ENCODE assay signal across 8 cellular contexts in the genomic region with DNA sequence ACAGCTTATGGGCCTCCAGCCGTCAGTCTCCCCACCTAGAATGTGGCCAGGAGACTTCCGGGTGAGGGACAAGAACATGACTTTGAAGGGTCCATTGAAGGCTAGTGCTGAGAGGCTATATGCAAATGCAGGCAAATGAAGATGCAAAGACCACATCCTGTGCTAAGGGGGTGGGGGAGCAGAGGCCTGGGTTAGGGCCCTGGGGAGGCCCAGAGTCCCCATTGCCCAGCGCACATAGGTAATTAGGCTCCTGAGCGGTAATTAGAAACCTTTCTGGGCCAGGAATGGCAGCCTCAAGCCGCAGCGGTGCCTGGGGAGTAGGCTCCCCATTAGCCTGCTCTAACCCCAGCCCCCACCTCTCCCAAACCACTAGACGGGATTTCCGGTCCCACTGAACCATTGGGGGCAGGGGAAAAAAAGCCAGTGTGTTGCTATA. TPM values are rescaled to one million over a fixed set of nuclear protein-coding genes. Genes with fewer than 3 reads are reported as not detected.
DNase-seq lines count a peak whose midpoint lies in the region; ATAC-seq and TF ChIP-seq lines count a peak whose summit lies in the region.

No MANE protein-coding gene starts in this region.

- H3K4me3 Mint-ChIP-seq in IgD-negative memory B cell: peak overlapping the region; percentile 94 to 98 (median 96)
- H3K4me3 Mint-ChIP-seq in activated T-helper 1 cell treated with anti-CD3 and anti-CD28 coated beads, Interleukin-12 subunit alpha, Interleukin-12 subunit beta, Interleukin-2, Interleukin-4 antibody, amounts not matched to agents 30 ng/mL and 10 ng/mL and 1 ng/mL, durations not matched to agents 14 hours and 24 hours and 36 hours: peak overlapping the region; percentile 86
- peak overlapping the region; percentile 85 to 97 (median 93) for H3K4me3 Mint-ChIP-seq in naive thymus-derived CD8-positive, alpha-beta T cell

- ATAC-seq in heart right ventricle (no peak), Right ventricle myocardium inferior (no peak), HG03571 (IDR thresholded peaks at IDR 0.05; ENCODE audit: unreplicated experiment) (no peak)
- ATAC-seq in naive thymus-derived CD8-positive, alpha-beta T cell: peak; percentile 2 to 11

- intact Hi-C loops in heart right ventricle (cut with DNase I) (loop anchor here in 2 of 10 donors (10.0 kb wide), 2 partner anchors 56 to 416 kb away; a partner anchor contains a TSS), Right ventricle myocardium inferior (cut with DNase I) (loop anchor here (5.0 kb wide), 1 partner anchor 104 kb away; a partner anchor contains a TSS)
- intact Hi-C loops in activated T-helper 1 cell treated with anti-CD3 and anti-CD28 coated beads, Interleukin-12 subunit alpha, Interleukin-12 subunit beta, Interleukin-2, Interleukin-4 antibody, amounts not matched to agents 30 ng/mL and 10 ng/mL and 1 ng/mL, durations not matched to agents 14 hours and 24 hours and 36 hours (cut with micrococcal nuclease): loop anchor here (1.0 to 10.0 kb wide), 5 partner anchors 8 to 836 kb away; a partner anchor contains a TSS

- peak overlapping the region in 4 of 10 donors; percentile 10 to 88 (median 12) for H3K4me3 ChIP-seq in heart right ventricle

- H3K4me1 ChIP-seq in heart right ventricle: peaks cover 55 to 100% (median 99%) of the 10 kb centered on the region in 9 donors

- peaks cover 43 to 65% (median 61%) of the 10 kb centered on the region in 3 donors for H3K4me1 Mint-ChIP-seq in IgD-negative memory B cell
- H3K4me1 Mint-ChIP-seq in activated T-helper 1 cell treated with anti-CD3 and anti-CD28 coated beads, Interleukin-12 subunit alpha, Interleukin-12 subunit beta, Interleukin-2, Interleukin-4 antibody, amounts not matched to agents 30 ng/mL and 10 ng/mL and 1 ng/mL, durations not matched to agents 14 hours and 24 hours and 36 hours (ENCODE audit: low read depth): peaks cover 78% of the 10 kb centered on the region
- peaks cover 44 to 94% (median 86%) of the 10 kb centered on the region in 4 donors for H3K4me1 Mint-ChIP-seq in naive thymus-derived CD8-positive, alpha-beta T cell

- peak overlapping the region; percentile 94 to 100 (median 99) for H3K27ac Mint-ChIP-seq in IgD-negative memory B cell
- H3K27ac Mint-ChIP-seq in activated T-helper 1 cell treated with anti-CD3 and anti-CD28 coated beads, Interleukin-12 subunit alpha, Interleukin-12 subunit beta, Interleukin-2, Interleukin-4 antibody, amounts not matched to agents 30 ng/mL and 10 ng/mL and 1 ng/mL, durations not matched to agents 14 hours and 24 hours and 36 hours: peak overlapping the region; percentile 98
- H3K27ac Mint-ChIP-seq in naive thymus-derived CD8-positive, alpha-beta T cell: peak overlapping the region; percentile 94 to 99 (median 98)

- POLR2A ChIA-PET in naive thymus-derived CD8-positive, alpha-beta T cell (lab: Charles Lee): interaction anchor here (0.6 to 32.7 kb wide), 7 partner anchors 6 to 173 kb away, joined by 3 to 1300 read pairs (median 13); a partner anchor contains a TSS

- no peak for DNase-seq in heart right ventricle
- no peak for DNase-seq in Right ventricle myocardium inferior (ENCODE audit: missing footprints)
- no peak for DNase-seq in activated T-helper 1 cell treated with anti-CD3 and anti-CD28 coated beads, Interleukin-12 subunit alpha, Interleukin-12 subunit beta, Interleukin-2, Interleukin-4 antibody, amounts not matched to agents 30 ng/mL and 10 ng/mL and 1 ng/mL, durations not matched to agents 14 hours and 24 hours and 36 hours (ENCODE audit: low spot score)
- peak in 8 of 10 donors; percentile 44 to 78 (median 65) for DNase-seq in naive thymus-derived CD8-positive, alpha-beta T cell
- DNase-seq in NCI-H128 (lab: John Stamatoyannopoulos, UW; ENCODE audit: unreplicated experiment): no peak
- DNase-seq in NCI-H82 (lab: John Stamatoyannopoulos, UW): no peak

- H3K36me3 Mint-ChIP-seq in IgD-negative memory B cell: peaks cover 14% of the 10 kb centered on the region
- peaks cover 48% of the 10 kb centered on the region for H3K36me3 Mint-ChIP-seq in activated T-helper 1 cell treated with anti-CD3 and anti-CD28 coated beads, Interleukin-12 subunit alpha, Interleukin-12 subunit beta, Interleukin-2, Interleukin-4 antibody, amounts not matched to agents 30 ng/mL and 10 ng/mL and 1 ng/mL, durations not matched to agents 14 hours and 24 hours and 36 hours (ENCODE audit: low read depth)
- peaks cover 0 to 15% (median 0%) of the 10 kb centered on the region in 3 donors for H3K36me3 Mint-ChIP-seq in naive thymus-derived CD8-positive, alpha-beta T cell

- H3K27me3 Mint-ChIP-seq in IgD-negative memory B cell: peaks cover 3% of the 10 kb centered on the region
- no peaks in the 10 kb centered on the region for H3K27me3 Mint-ChIP-seq in activated T-helper 1 cell treated with anti-CD3 and anti-CD28 coated beads, Interleukin-12 subunit alpha, Interleukin-12 subunit beta, Interleukin-2, Interleukin-4 antibody, amounts not matched to agents 30 ng/mL and 10 ng/mL and 1 ng/mL, durations not matched to agents 14 hours and 24 hours and 36 hours (ENCODE audit: insufficient read depth)
- no peaks in the 10 kb centered on the region for H3K27me3 Mint-ChIP-seq in naive thymus-derived CD8-positive, alpha-beta T cell

- no peaks in the 10 kb centered on the region for H3K9me3 ChIP-seq in heart right ventricle

- no peak for TF ChIP-seq CTCF in heart right ventricle (IDR thresholded peaks at IDR 0.05)

- 62 to 78% methylated on average over 8 of the region's 8 CpGs for WGBS in heart right ventricle, 2 donors

- no peaks in the 10 kb centered on the region for H3K27me3 ChIP-seq in heart right ventricle

- peak overlapping the region in 9 of 10 donors; percentile 75 to 98 (median 92) for H3K27ac ChIP-seq in heart right ventricle

- no peaks in the 10 kb centered on the region for H3K9me3 Mint-ChIP-seq in IgD-negative memory B cell
- no peaks in the 10 kb centered on the region for H3K9me3 Mint-ChIP-seq in activated T-helper 1 cell treated with anti-CD3 and anti-CD28 coated beads, Interleukin-12 subunit alpha, Interleukin-12 subunit beta, Interleukin-2, Interleukin-4 antibody, amounts not matched to agents 30 ng/mL and 10 ng/mL and 1 ng/mL, durations not matched to agents 14 hours and 24 hours and 36 hours
- H3K9me3 Mint-ChIP-seq in naive thymus-derived CD8-positive, alpha-beta T cell: no peaks in the 10 kb centered on the region

- H3K36me3 ChIP-seq in heart right ventricle: peaks cover 0 to 14% (median 0%) of the 10 kb centered on the region in 9 donors

RNA-seq across cellular contexts. Expression of a gene that starts 6.9 kb away (rescaled TPM):
- total RNA-seq in heart right ventricle (10 to 100 TPM; 20.3 to 48.6 (median 24.8) TPM), Right ventricle myocardium inferior (41.8 TPM)
- polyA plus RNA-seq in heart right ventricle (10 to 100 TPM; 19.7 to 35.2 TPM), IgD-negative memory B cell (214 TPM)
- total RNA-seq in activated T-helper 1 cell treated with anti-CD3 and anti-CD28 coated beads, Interleukin-12 subunit alpha, Interleukin-12 subunit beta, Interleukin-2, Interleukin-4 antibody, amounts not matched to agents 30 ng/mL and 10 ng/mL and 1 ng/mL, durations not matched to agents 14 hours and 24 hours and 36 hours: 348 and 362 TPM in 2 replicates
- 100 to 1,000 TPM; 220 TPM for total RNA-seq in naive thymus-derived CD8-positive, alpha-beta T cell
- polyA plus RNA-seq in naive thymus-derived CD8-positive, alpha-beta T cell: 100 to 1,000 TPM in 1 of 3 donors, 10 to 100 TPM in 2; 70.8 to 124 (median 79.8) TPM

RNA-seq across cellular contexts. Expression of a gene that starts 23.9 kb away (rescaled TPM):
- 10 to 100 TPM in 4 of 10 donors, 1 to 10 TPM in 6; 6.3 to 47.4 (median 9.0) TPM for total RNA-seq in heart right ventricle
- polyA plus RNA-seq in heart right ventricle: 10 to 100 TPM in 1 of 2 donors, under 1 TPM in 1; 0.03 to 18.4 TPM
- total RNA-seq in Right ventricle myocardium inferior: 21.9 TPM
- polyA plus RNA-seq in IgD-negative memory B cell: not detected
- 0.75 and 0.93 TPM in 2 replicates for total RNA-seq in activated T-helper 1 cell treated with anti-CD3 and anti-CD28 coated beads, Interleukin-12 subunit alpha, Interleukin-12 subunit beta, Interleukin-2, Interleukin-4 antibody, amounts not matched to agents 30 ng/mL and 10 ng/mL and 1 ng/mL, durations not matched to agents 14 hours and 24 hours and 36 hours
- total RNA-seq in naive thymus-derived CD8-positive, alpha-beta T cell: under 1 TPM; 0.57 to 0.80 TPM
- not detected for polyA plus RNA-seq in naive thymus-derived CD8-positive, alpha-beta T cell

RNA-seq across cellular contexts. Expression of a gene that starts 37.7 kb away (rescaled TPM):
- total RNA-seq in heart right ventricle (1 to 10 TPM in 7 of 10 donors, under 1 TPM in 2, not detected in 1; 0.64 to 6.1 (median 1.3) TPM), Right ventricle myocardium inferior (2.8 TPM)
- polyA plus RNA-seq in heart right ventricle (10 to 100 TPM in 1 of 2 donors, under 1 TPM in 1; 0.04 to 14.6 TPM), IgD-negative memory B cell (not detected)
- total RNA-seq in activated T-helper 1 cell treated with anti-CD3 and anti-CD28 coated beads, Interleukin-12 subunit alpha, Interleukin-12 subunit beta, Interleukin-2, Interleukin-4 antibody, amounts not matched to agents 30 ng/mL and 10 ng/mL and 1 ng/mL, durations not matched to agents 14 hours and 24 hours and 36 hours: 0.17 and 0.29 TPM in 2 replicates
- total RNA-seq in naive thymus-derived CD8-positive, alpha-beta T cell: under 1 TPM; 0.39 to 0.44 TPM
- not detected for polyA plus RNA-seq in naive thymus-derived CD8-positive, alpha-beta T cell

RNA-seq across cellular contexts. Expression of a gene that starts 40.1 kb away (rescaled TPM):
- total RNA-seq in heart right ventricle: under 1 TPM in 1 of 10 donors, not detected in 9; 0.11 TPM
- polyA plus RNA-seq in heart right ventricle: not detected
- total RNA-seq in Right ventricle myocardium inferior: not detected
- polyA plus RNA-seq in IgD-negative memory B cell: not detected
- total RNA-seq in activated T-helper 1 cell treated with anti-CD3 and anti-CD28 coated beads, Interleukin-12 subunit alpha, Interleukin-12 subunit beta, Interleukin-2, Interleukin-4 antibody, amounts not matched to agents 30 ng/mL and 10 ng/mL and 1 ng/mL, durations not matched to agents 14 hours and 24 hours and 36 hours: not detected in 2 replicates
- not detected for total RNA-seq in naive thymus-derived CD8-positive, alpha-beta T cell
- not detected for polyA plus RNA-seq in naive thymus-derived CD8-positive, alpha-beta T cell

RNA-seq across cellular contexts. Expression of a gene that starts 54.2 kb away (rescaled TPM):
- total RNA-seq in heart right ventricle (10 to 100 TPM; 21.3 to 44.0 (median 24.7) TPM), Right ventricle myocardium inferior (42.3 TPM)
- polyA plus RNA-seq in heart right ventricle (10 to 100 TPM; 22.5 to 56.3 TPM), IgD-negative memory B cell (25.2 TPM)
- 52.1 and 52.4 TPM in 2 replicates for total RNA-seq in activated T-helper 1 cell treated with anti-CD3 and anti-CD28 coated beads, Interleukin-12 subunit alpha, Interleukin-12 subunit beta, Interleukin-2, Interleukin-4 antibody, amounts not matched to agents 30 ng/mL and 10 ng/mL and 1 ng/mL, durations not matched to agents 14 hours and 24 hours and 36 hours
- 10 to 100 TPM; 82.8 to 83.6 TPM for total RNA-seq in naive thymus-derived CD8-positive, alpha-beta T cell
- 10 to 100 TPM; 16.3 to 32.2 (median 16.6) TPM for polyA plus RNA-seq in naive thymus-derived CD8-positive, alpha-beta T cell

Comparison
In these comparisons a context has a peak if more than half of its experiments do, and no peak if none do; other contexts are left out.
1. ATAC-seq: peak in naive thymus-derived CD8-positive, alpha-beta T cell (2 of 2); none in heart right ventricle (0 of 8), Right ventricle myocardium inferior (single experiment) and HG03571 (single experiment).
2. DNase-seq: peak in naive thymus-derived CD8-positive, alpha-beta T cell (8 of 10); none in heart right ventricle (0 of 2), Right ventricle myocardium inferior (single experiment), activated T-helper 1 cell treated with anti-CD3 and anti-CD28 coated beads, Interleukin-12 subunit alpha, Interleukin-12 subunit beta, Interleukin-2, Interleukin-4 antibody, amounts not matched to agents 30 ng/mL and 10 ng/mL and 1 ng/mL, durations not matched to agents 14 hours and 24 hours and 36 hours (single experiment), NCI-H128 (single experiment) and NCI-H82 (single experiment).
3. Peak in every context shown above with its lines, with median percentiles within 50 percentile points of each other: H3K27ac Mint-ChIP-seq and H3K4me3 Mint-ChIP-seq.